15 cellular contexts compared by ENCODE assay signal in genomic region chr4:55742655-55743191, GRCh38.
A peak's percentile ranks its signal among the peaks of the same experiment; 100 is the strongest.
DNase-seq lines count a peak whose midpoint lies in the region; ATAC-seq and TF ChIP-seq lines count a peak whose summit lies in the region.
"Had no signal": no experiment of that assay in that cellular context is flagged by ENCODE, and none has a peak within 500 bp of the region (broad histone marks: within the 10 kb centered on the region; RNA-seq: fewer than 3 reads in every experiment).

No MANE protein-coding gene starts in this region.

- no peak overlapping the region for H3K27ac Mint-ChIP-seq in stimulated activated effector memory CD8-positive, alpha-beta T cell treated with anti-CD3 and anti-CD28 coated beads, Interleukin-12 subunit alpha, Interleukin-12 subunit beta, amount 100 ng/mL, for 72 hours
- H3K27ac Mint-ChIP-seq: activated naive CD8-positive, alpha-beta T cell treated with anti-CD3 and anti-CD28 coated beads for 36 hours; naive thymus-derived CD4-positive, alpha-beta T cell had no signal

- peak; percentile 72 for DNase-seq in NCI-H345 (lab: John Stamatoyannopoulos, UW)
- no peak for DNase-seq in NCI-H345 treated with DMSO at 0.1 percent for 48 hours (lab: John Stamatoyannopoulos, UW; ENCODE audit: unreplicated experiment)
- peak; percentile 5 for DNase-seq in fibroblast of the conjunctiva (ENCODE audit: low read depth)
- no peak for DNase-seq in stimulated activated effector memory CD8-positive, alpha-beta T cell treated with anti-CD3 and anti-CD28 coated beads, Interleukin-12 subunit alpha, Interleukin-12 subunit beta, amount 100 ng/mL, for 72 hours (ENCODE audit: low spot score in 2 of 2)
- no peak for DNase-seq in NCI-H510A treated with DMSO at 0.1 percent for 48 hours (lab: John Stamatoyannopoulos, UW)
- DNase-seq in NCI-H524 treated with DMSO at 0.1 percent for 48 hours (lab: John Stamatoyannopoulos, UW): no peak
- DNase-seq: ACHN; activated naive CD8-positive, alpha-beta T cell treated with anti-CD3 and anti-CD28 coated beads for 36 hours; GOT3; naive thymus-derived CD4-positive, alpha-beta T cell; NCI-H446; spleen had no signal

- no peak overlapping the region for H3K4me3 Mint-ChIP-seq in stimulated activated effector memory CD8-positive, alpha-beta T cell treated with anti-CD3 and anti-CD28 coated beads, Interleukin-12 subunit alpha, Interleukin-12 subunit beta, amount 100 ng/mL, for 72 hours
- H3K4me3 Mint-ChIP-seq: activated naive CD8-positive, alpha-beta T cell treated with anti-CD3 and anti-CD28 coated beads for 36 hours; naive thymus-derived CD4-positive, alpha-beta T cell had no signal

- no peaks in the 10 kb centered on the region for H3K36me3 Mint-ChIP-seq in stimulated activated effector memory CD8-positive, alpha-beta T cell treated with anti-CD3 and anti-CD28 coated beads, Interleukin-12 subunit alpha, Interleukin-12 subunit beta, amount 100 ng/mL, for 72 hours
- H3K36me3 Mint-ChIP-seq: activated naive CD8-positive, alpha-beta T cell treated with anti-CD3 and anti-CD28 coated beads for 36 hours; naive thymus-derived CD4-positive, alpha-beta T cell had no signal

- no peaks in the 10 kb centered on the region for H3K4me1 Mint-ChIP-seq in stimulated activated effector memory CD8-positive, alpha-beta T cell treated with anti-CD3 and anti-CD28 coated beads, Interleukin-12 subunit alpha, Interleukin-12 subunit beta, amount 100 ng/mL, for 72 hours
- H3K4me1 Mint-ChIP-seq: activated naive CD8-positive, alpha-beta T cell treated with anti-CD3 and anti-CD28 coated beads for 36 hours; naive thymus-derived CD4-positive, alpha-beta T cell had no signal

- ATAC-seq in SK-N-SH treated with all-trans-retinoic acid at 6 μM for 48 hours: peak; percentile 62; the same call in 2 of the 3 replicates
- peak; percentile 28 for ATAC-seq in stimulated activated effector memory CD8-positive, alpha-beta T cell treated with anti-CD3 and anti-CD28 coated beads, Interleukin-12 subunit alpha, Interleukin-12 subunit beta, amount 100 ng/mL, for 72 hours
- ATAC-seq in GM19328 (IDR thresholded peaks at IDR 0.05; ENCODE audit: unreplicated experiment): no peak
- ATAC-seq: naive thymus-derived CD4-positive, alpha-beta T cell; Right ventricle myocardium inferior had no signal

- no peaks in the 10 kb centered on the region for H3K9me3 Mint-ChIP-seq in stimulated activated effector memory CD8-positive, alpha-beta T cell treated with anti-CD3 and anti-CD28 coated beads, Interleukin-12 subunit alpha, Interleukin-12 subunit beta, amount 100 ng/mL, for 72 hours
- H3K9me3 Mint-ChIP-seq: activated naive CD8-positive, alpha-beta T cell treated with anti-CD3 and anti-CD28 coated beads for 36 hours; naive thymus-derived CD4-positive, alpha-beta T cell had no signal

TF ChIP-seq in SK-N-SH treated with all-trans-retinoic acid at 6 μM for 48 hours, 23 proteins besides CTCF, POLR2A, EP300 and RAD21:
- TF ChIP-seq ESRRG (CRISPR knock-in tag; IDR thresholded peaks at IDR 0.05): no peak
- peak; percentile 81; the same call in 1 of the 2 replicates for TF ChIP-seq BACH2 (CRISPR knock-in tag; IDR thresholded peaks at IDR 0.05; ENCODE audit: borderline replicate concordance)
- TF ChIP-seq SNAI2 (CRISPR knock-in tag; IDR thresholded peaks at IDR 0.05): peak; percentile 86; the same call in 1 of the 2 replicates
- TF ChIP-seq, protein P1, sequence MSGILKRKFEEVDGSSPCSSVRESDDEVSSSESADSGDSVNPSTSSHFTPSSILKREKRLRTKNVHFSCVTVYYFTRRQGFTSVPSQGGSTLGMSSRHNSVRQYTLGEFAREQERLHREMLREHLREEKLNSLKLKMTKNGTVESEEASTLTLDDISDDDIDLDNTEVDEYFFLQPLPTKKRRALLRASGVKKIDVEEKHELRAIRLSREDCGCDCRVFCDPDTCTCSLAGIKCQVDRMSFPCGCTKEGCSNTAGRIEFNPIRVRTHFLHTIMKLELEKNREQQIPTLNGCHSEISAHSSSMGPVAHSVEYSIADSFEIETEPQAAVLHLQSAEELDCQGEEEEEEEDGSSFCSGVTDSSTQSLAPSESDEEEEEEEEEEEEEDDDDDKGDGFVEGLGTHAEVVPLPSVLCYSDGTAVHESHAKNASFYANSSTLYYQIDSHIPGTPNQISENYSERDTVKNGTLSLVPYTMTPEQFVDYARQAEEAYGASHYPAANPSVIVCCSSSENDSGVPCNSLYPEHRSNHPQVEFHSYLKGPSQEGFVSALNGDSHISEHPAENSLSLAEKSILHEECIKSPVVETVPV (CRISPR knock-in tag; IDR thresholded peaks at IDR 0.05): no peak
- peak; percentile 74 for TF ChIP-seq ISL1 (CRISPR knock-in tag; IDR thresholded peaks at IDR 0.05)
- TF ChIP-seq, protein P2, sequence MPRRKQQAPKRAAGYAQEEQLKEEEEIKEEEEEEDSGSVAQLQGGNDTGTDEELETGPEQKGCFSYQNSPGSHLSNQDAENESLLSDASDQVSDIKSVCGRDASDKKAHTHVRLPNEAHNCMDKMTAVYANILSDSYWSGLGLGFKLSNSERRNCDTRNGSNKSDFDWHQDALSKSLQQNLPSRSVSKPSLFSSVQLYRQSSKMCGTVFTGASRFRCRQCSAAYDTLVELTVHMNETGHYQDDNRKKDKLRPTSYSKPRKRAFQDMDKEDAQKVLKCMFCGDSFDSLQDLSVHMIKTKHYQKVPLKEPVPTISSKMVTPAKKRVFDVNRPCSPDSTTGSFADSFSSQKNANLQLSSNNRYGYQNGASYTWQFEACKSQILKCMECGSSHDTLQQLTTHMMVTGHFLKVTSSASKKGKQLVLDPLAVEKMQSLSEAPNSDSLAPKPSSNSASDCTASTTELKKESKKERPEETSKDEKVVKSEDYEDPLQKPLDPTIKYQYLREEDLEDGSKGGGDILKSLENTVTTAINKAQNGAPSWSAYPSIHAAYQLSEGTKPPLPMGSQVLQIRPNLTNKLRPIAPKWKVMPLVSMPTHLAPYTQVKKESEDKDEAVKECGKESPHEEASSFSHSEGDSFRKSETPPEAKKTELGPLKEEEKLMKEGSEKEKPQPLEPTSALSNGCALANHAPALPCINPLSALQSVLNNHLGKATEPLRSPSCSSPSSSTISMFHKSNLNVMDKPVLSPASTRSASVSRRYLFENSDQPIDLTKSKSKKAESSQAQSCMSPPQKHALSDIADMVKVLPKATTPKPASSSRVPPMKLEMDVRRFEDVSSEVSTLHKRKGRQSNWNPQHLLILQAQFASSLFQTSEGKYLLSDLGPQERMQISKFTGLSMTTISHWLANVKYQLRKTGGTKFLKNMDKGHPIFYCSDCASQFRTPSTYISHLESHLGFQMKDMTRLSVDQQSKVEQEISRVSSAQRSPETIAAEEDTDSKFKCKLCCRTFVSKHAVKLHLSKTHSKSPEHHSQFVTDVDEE (CRISPR knock-in tag; IDR thresholded peaks at IDR 0.05): peak; percentile 76
- peak; percentile 68 for TF ChIP-seq ZFP3 (CRISPR knock-in tag; IDR thresholded peaks at IDR 0.05)
- peak; percentile 96 for TF ChIP-seq CSDC2 (CRISPR knock-in tag; IDR thresholded peaks at IDR 0.05)
- no peak for TF ChIP-seq GLIS3 (CRISPR knock-in tag; IDR thresholded peaks at IDR 0.05)
TF ChIP-seq in SK-N-SH treated with all-trans-retinoic acid at 6 μM for 48 hours: peak in this region for 6.

Comparison
In these comparisons a context has a peak if more than half of its experiments do, and no peak if none do; other contexts are left out.
1. DNase-seq: peak in NCI-H345 (single experiment) and fibroblast of the conjunctiva (single experiment); none in NCI-H345 treated with DMSO at 0.1 percent for 48 hours (single experiment), stimulated activated effector memory CD8-positive, alpha-beta T cell treated with anti-CD3 and anti-CD28 coated beads, Interleukin-12 subunit alpha, Interleukin-12 subunit beta, amount 100 ng/mL, for 72 hours (0 of 2), NCI-H510A treated with DMSO at 0.1 percent for 48 hours (single experiment) and NCI-H524 treated with DMSO at 0.1 percent for 48 hours (single experiment).